9 cellular contexts compared by ENCODE assay signal in the genomic region with DNA sequence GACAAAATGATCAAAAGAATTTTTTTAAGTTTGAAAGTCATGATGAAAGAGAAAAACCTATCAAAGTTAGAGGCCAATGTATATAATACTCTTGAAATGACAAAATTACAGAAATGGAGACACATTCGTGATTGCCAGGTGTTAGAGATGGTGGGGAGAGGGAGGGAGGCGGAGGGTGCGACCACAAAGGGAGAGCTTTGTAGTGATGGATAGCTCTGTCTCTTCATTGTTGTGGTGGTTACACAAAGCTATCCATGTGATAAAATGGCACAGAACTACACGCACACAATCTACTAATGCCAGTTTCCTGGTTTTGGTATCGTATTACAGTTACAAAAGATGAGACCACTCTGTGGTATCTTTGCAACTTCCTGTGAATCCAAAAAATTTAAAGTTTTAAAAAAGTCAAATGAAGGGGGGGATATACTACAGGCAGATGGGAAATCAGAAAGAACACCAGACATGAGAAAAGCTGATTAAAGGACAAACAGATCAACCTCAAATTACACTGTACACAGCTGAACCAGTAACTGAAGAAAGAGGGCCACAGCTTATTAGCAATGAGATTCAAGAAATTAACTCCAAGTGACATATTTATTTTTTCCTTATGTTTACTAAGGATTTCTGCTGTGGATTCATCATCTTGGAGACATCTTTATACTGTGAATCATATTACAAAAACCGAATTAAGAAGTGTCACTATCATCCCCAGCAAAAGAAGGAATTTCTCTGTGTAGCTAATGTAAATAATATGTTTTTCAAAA.
DNase-seq lines count a peak whose midpoint lies in the region; ATAC-seq, FAIRE-seq and TF ChIP-seq lines count a peak whose summit lies in the region.
"Had no signal": no experiment of that assay in that cellular context is flagged by ENCODE, and none has a peak within 500 bp of the region (broad histone marks: within the 10 kb centered on the region; RNA-seq: fewer than 3 reads in every experiment).

No MANE protein-coding gene starts in this region.

- no peak overlapping the region for H3K4me3 ChIP-seq in skeletal muscle satellite cell (ENCODE audit: low read length)

- TF ChIP-seq POLR2A in H54 (IDR thresholded peaks at IDR 0.05; ENCODE audit: low read depth, low read length): no peak

- no peaks in the 10 kb centered on the region for H3K27me3 ChIP-seq in skeletal muscle satellite cell (ENCODE audit: control insufficient read depth, insufficient read depth, low read length)

- peak overlapping the region; percentile 49 for H3K9ac ChIP-seq in skeletal muscle satellite cell (ENCODE audit: low read depth, low read length)

- DNase-seq in NCI-H510A treated with DMSO at 0.1 percent for 48 hours (lab: John Stamatoyannopoulos, UW): peak; percentile 86
- DNase-seq in NCI-H510A (lab: John Stamatoyannopoulos, UW): no peak
- peak; percentile 98 for DNase-seq in NCI-H82 treated with DMSO at 0.1 percent for 48 hours (lab: John Stamatoyannopoulos, UW; ENCODE audit: unreplicated experiment)
- no peak for DNase-seq in H54 (ENCODE audit: insufficient read length, low spot score)

- peaks cover 20% of the 10 kb centered on the region for H3K4me1 ChIP-seq in skeletal muscle satellite cell (ENCODE audit: control insufficient read depth, insufficient read depth, low read length)

- peak overlapping the region; percentile 49 for H3K4me2 ChIP-seq in skeletal muscle satellite cell (ENCODE audit: low read length)

- ATAC-seq in GM18870 (IDR thresholded peaks at IDR 0.05; ENCODE audit: unreplicated experiment) (no peak), GM18873 (IDR thresholded peaks at IDR 0.05; ENCODE audit: low FRiP score, unreplicated experiment) (no peak)
- ATAC-seq: HCT116 had no signal

- peak overlapping the region; percentile 84 for H3K27ac ChIP-seq in cingulate gyrus (ENCODE audit: low read depth, low read length)

- no peak for FAIRE-seq in H54 (lab: Jason Lieb, UNC)

- H3K36me3 ChIP-seq in skeletal muscle satellite cell (ENCODE audit: insufficient read depth, low read length): peaks cover 3% of the 10 kb centered on the region

- H3K9me3 ChIP-seq in skeletal muscle satellite cell (replicated peaks; ENCODE audit: low read length): no peaks in the 10 kb centered on the region

Comparison
In these comparisons a context has a peak if more than half of its experiments do, and no peak if none do; other contexts are left out.
1. DNase-seq: peak in NCI-H510A treated with DMSO at 0.1 percent for 48 hours (single experiment) and NCI-H82 treated with DMSO at 0.1 percent for 48 hours (single experiment); none in NCI-H510A (single experiment) and H54 (single experiment).